ENCODE assay signal across 1 cellular context in genomic region chr20:49603209-49603627, GRCh38.
TF ChIP-seq lines count a peak whose summit lies in the region.

No MANE protein-coding gene starts in this region.

TF ChIP-seq in GM23338, 12 proteins besides CTCF, POLR2A, EP300 and RAD21 (continued from another document):
- TF ChIP-seq REST (IDR thresholded peaks at IDR 0.05; ENCODE audit: unreplicated experiment) (no peak), ZNF114 (CRISPR knock-in tag; IDR thresholded peaks at IDR 0.05) (no peak), ZNF331 (CRISPR knock-in tag; IDR thresholded peaks at IDR 0.05; ENCODE audit: low read depth) (no peak), STAT1 (IDR thresholded peaks at IDR 0.05; ENCODE audit: unreplicated experiment) (no peak), NANOG (IDR thresholded peaks at IDR 0.05; ENCODE audit: borderline replicate concordance) (no peak)
